18 cellular contexts compared by ENCODE assay signal in genomic region chr7:111051832-111052231, GRCh38. TPM values are rescaled to one million over a fixed set of nuclear protein-coding genes. Genes with fewer than 3 reads are reported as not detected.
"Had no signal": no experiment of that assay in that cellular context is flagged by ENCODE, and none has a peak within 500 bp of the region (broad histone marks: within the 10 kb centered on the region; RNA-seq: fewer than 3 reads in every experiment).

No MANE protein-coding gene starts in this region.

- H3K9me3 ChIP-seq: esophagus muscularis mucosa, spleen, stomach, thoracic aorta, transverse colon had no signal

- H3K27me3 ChIP-seq: esophagus muscularis mucosa, foreskin keratinocyte, spleen, stomach, transverse colon had no signal

- H3K4me1 ChIP-seq: esophagus muscularis mucosa, foreskin keratinocyte, spleen, stomach, transverse colon had no signal

- H3K36me3 ChIP-seq: esophagus muscularis mucosa, spleen, stomach, thoracic aorta, transverse colon had no signal

- H3K4me3 ChIP-seq: esophagus muscularis mucosa, spleen, stomach, thoracic aorta, transverse colon had no signal

- DNase-seq: cerebellar nuclear complex; effector memory CD8-positive, alpha-beta T cell; foreskin keratinocyte; kidney glomerular epithelial cell; mammary epithelial cell; natural killer cell; posterior cingulate gyrus; spleen; stimulated activated CD4-positive, alpha-beta T cell treated with anti-CD3 and anti-CD28 coated beads, Interleukin-15, amount 100 ng/mL, for 24 hours; stimulated activated CD4-positive, alpha-beta T cell treated with anti-CD3 and anti-CD28 coated beads, Interleukin-1b, Interleukin-23, amount 100 ng/mL, for 48 hours; stimulated activated CD4-positive, alpha-beta T cell treated with anti-CD3 and anti-CD28 coated beads, Interleukin-4, amount 100 ng/mL, for 4 hours; stimulated activated naive B cell treated with anti-CD40 and anti-IgM and Interleukin-4, amounts not matched to agents 10 μg/mL and 1 μg/mL and 100 μg/mL, for 72 hours; stomach; substantia nigra; transverse colon had no signal

RNA-seq across cellular contexts. Expression of gene LRRN3, which starts 39.1 kb away (rescaled TPM):
- total RNA-seq: foreskin keratinocyte, pulmonary artery endothelial cell had no signal
